ENCODE assay signal across 16 cellular contexts in the genomic region with DNA sequence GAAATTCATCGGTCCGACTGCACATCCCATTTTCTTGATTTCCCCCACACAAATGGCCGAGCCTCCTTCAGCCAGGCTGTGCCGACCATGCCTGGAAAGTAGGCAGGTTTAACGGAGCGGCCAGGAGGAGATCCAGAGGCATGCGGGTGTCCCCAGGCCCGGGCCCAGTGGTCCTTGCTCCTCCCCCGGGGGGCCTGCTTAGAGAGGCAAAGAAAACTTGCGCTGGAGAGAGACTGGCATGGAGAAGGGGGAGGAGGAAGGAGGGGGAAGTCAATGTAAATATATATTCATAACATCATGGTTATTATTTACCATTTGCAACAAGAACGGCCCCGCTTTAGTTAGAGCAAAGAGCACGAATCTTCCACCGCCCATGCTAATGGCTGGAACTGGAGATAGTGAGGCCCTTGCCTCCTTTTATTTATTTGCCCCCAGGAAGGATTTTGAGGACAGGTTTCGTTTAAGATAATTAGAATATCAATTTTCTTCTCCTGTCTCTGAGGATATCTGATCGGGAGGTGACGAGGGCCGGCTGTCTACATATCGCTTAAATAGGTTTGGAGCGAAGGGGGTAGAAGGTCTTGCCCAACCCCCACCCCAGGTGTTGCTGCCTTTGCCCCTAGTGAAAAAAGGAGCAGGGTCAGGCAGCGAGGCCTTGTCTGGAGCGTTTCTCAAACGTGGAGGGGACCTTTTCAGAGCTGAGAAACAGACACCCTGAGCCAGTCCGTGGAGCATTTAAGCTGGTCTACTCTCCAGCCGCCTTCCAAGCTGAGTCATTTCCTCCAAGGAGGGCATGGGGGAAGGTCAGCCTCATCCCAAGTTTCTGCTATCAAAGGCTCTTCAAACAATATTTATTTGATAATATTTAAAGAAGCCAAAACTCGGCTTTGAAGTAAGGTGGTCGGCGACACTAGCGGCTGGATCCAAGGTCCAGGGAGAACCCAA. TPM values are rescaled to one million over a fixed set of nuclear protein-coding genes. Genes with fewer than 3 reads are reported as not detected.
DNase-seq lines count a peak whose midpoint lies in the region; ATAC-seq, FAIRE-seq and TF ChIP-seq lines count a peak whose summit lies in the region.
"Had no signal": no experiment of that assay in that cellular context is flagged by ENCODE, and none has a peak within 500 bp of the region (broad histone marks: within the 10 kb centered on the region; RNA-seq: fewer than 3 reads in every experiment).

No MANE protein-coding gene starts in this region.

- H3K79me2 ChIP-seq in GM23338 (replicated peaks; ENCODE audit: insufficient read depth), result no peaks in the 10 kb centered on the region
- H3K79me2 ChIP-seq in PC-3 (ENCODE audit: low read length), result no peaks in the 10 kb centered on the region
- H3K79me2 ChIP-seq in endothelial cell of umbilical vein (ENCODE audit: control insufficient read depth, insufficient read depth, low read length), result no peaks in the 10 kb centered on the region
- H3K79me2 ChIP-seq in osteoblast (ENCODE audit: insufficient read depth, low read length), result no peaks in the 10 kb centered on the region

- H3K9me3 Mint-ChIP-seq in GM23338, result peaks cover 3% of the 10 kb centered on the region; the same call in 1 of the 3 replicates

- no peaks in the 10 kb centered on the region for H3K9me1 ChIP-seq in endothelial cell of umbilical vein (replicated peaks; ENCODE audit: control insufficient read depth, extremely low read depth, insufficient read depth, low read length)

- H3K9ac ChIP-seq in PC-3 (ENCODE audit: low read length), result no peak overlapping the region
- H3K9ac ChIP-seq in endothelial cell of umbilical vein (replicated peaks; ENCODE audit: extremely low read depth, insufficient read depth, low read length), result no peak overlapping the region

- H3K4me3 ChIP-seq in GM23338, result peak overlapping the region; percentile 48
- no peak overlapping the region for H3K4me3 ChIP-seq in PC-3 (ENCODE audit: low read length)
- H3K4me3 ChIP-seq in endothelial cell of umbilical vein (replicated peaks in 1 of 3; ENCODE audit: insufficient read depth in 1 of 3, low read depth in 1 of 3, low read length in 3 of 3), result no peak overlapping the region
- H3K4me3 ChIP-seq in osteoblast (ENCODE audit: insufficient read depth, low read length), result no peak overlapping the region
- H3K4me3 ChIP-seq in esophagus muscularis mucosa, result no peak overlapping the region
- H3K4me3 ChIP-seq: body of pancreas had no signal

- TF ChIP-seq CTCF in GM23338 (conservative IDR thresholded peaks at IDR 0.05; ENCODE audit: low read depth in 2 of 2) (no peak), PC-3 (conservative IDR thresholded peaks at IDR 0.05; ENCODE audit: low read depth, low read length) (no peak), endothelial cell of umbilical vein (IDR thresholded peaks at IDR 0.05; ENCODE audit: extremely low read depth in 1 of 2, insufficient read depth in 1 of 2, low read depth in 1 of 2, low read length in 2 of 2) (no peak), osteoblast (IDR thresholded peaks at IDR 0.05; ENCODE audit: extremely low read depth, low read depth, low read length) (no peak), esophagus muscularis mucosa (IDR thresholded peaks at IDR 0.05) (no peak)

- CTCF ChIA-PET in PC-3 (lab: Charles Lee), result interaction anchor here (0.6 kb wide), 1 partner anchor 10 kb away, joined by 3 read pairs; no protein-coding TSS in a partner anchor
- CTCF ChIA-PET in endothelial cell of umbilical vein (lab: Charles Lee), result interaction anchor here (1.0 kb wide), 1 partner anchor 10 kb away, joined by 3 read pairs; no protein-coding TSS in a partner anchor

- peak; percentile 33 for FAIRE-seq in endothelial cell of umbilical vein (lab: Jason Lieb, UNC)

- H2AFZ ChIP-seq in GM23338, result no peak overlapping the region
- no peak overlapping the region for H2AFZ ChIP-seq in PC-3 (ENCODE audit: low read length)
- no peak overlapping the region for H2AFZ ChIP-seq in endothelial cell of umbilical vein (ENCODE audit: low read depth, low read length)
- H2AFZ ChIP-seq in osteoblast (ENCODE audit: low read length), result no peak overlapping the region

- WGBS in esophagus muscularis mucosa, result 9% methylated on average over 29 of the region's 29 CpGs

- H3K27ac Mint-ChIP-seq in GM23338, result no peak overlapping the region

- H3K36me3 Mint-ChIP-seq in GM23338 (ENCODE audit: low read depth), result no peaks in the 10 kb centered on the region; the same call in 2 of the 3 replicates

- no peaks in the 10 kb centered on the region for H3K9me3 ChIP-seq in PC-3 (ENCODE audit: low read length)
- H3K9me3 ChIP-seq in endothelial cell of umbilical vein (replicated peaks; ENCODE audit: control insufficient read depth, insufficient read depth, low read length), result no peaks in the 10 kb centered on the region
- no peaks in the 10 kb centered on the region for H3K9me3 ChIP-seq in osteoblast (ENCODE audit: low read depth, low read length)
- no peaks in the 10 kb centered on the region for H3K9me3 ChIP-seq in esophagus muscularis mucosa
- H3K9me3 ChIP-seq: body of pancreas had no signal

- no peak for ATAC-seq in GM23338
- no peak for ATAC-seq in PC-3
- ATAC-seq in HG02970 (IDR thresholded peaks at IDR 0.05; ENCODE audit: low FRiP score, unreplicated experiment), result no peak
- ATAC-seq: body of pancreas had no signal

- 0 out of 2 replicates have a peak, but pooled peaks cover 11% of the 10 kb centered on the region for H3F3A ChIP-seq in GM23338 (replicated peaks; ENCODE audit: low read depth)
- no peaks in the 10 kb centered on the region for H3F3A ChIP-seq in PC-3 (ENCODE audit: low read length, unreplicated experiment)

- no peak overlapping the region for H3K27ac ChIP-seq in GM23338 (ENCODE audit: low read depth)
- H3K27ac ChIP-seq in PC-3 (ENCODE audit: low read length), result no peak overlapping the region
- H3K27ac ChIP-seq in endothelial cell of umbilical vein (ENCODE audit: insufficient read depth, low read depth, low read length), result no peak overlapping the region
- no peak overlapping the region for H3K27ac ChIP-seq in osteoblast (ENCODE audit: low read depth, low read length)
- H3K27ac ChIP-seq in esophagus muscularis mucosa (replicated peaks in 1 of 4), result no peak overlapping the region
- H3K27ac ChIP-seq: body of pancreas had no signal

- H4K20me1 ChIP-seq in GM23338 (replicated peaks; ENCODE audit: insufficient read depth) (peaks cover 22% of the 10 kb centered on the region), PC-3 (ENCODE audit: low read length) (no peaks in the 10 kb centered on the region), endothelial cell of umbilical vein (replicated peaks; ENCODE audit: control insufficient read depth, extremely low read depth, insufficient read depth, low read length) (no peaks in the 10 kb centered on the region), osteoblast (ENCODE audit: insufficient read depth, low read length) (peaks cover 47% of the 10 kb centered on the region)

- dilution Hi-C loops in endothelial cell of umbilical vein (cut with MboI; ENCODE audit: extremely low pct_ligation_motif_present, low sequenced_read_pairs), result no loop called here

- H3K4me1 Mint-ChIP-seq in GM23338, result peaks cover 50% of the 10 kb centered on the region

- H3K27me3 Mint-ChIP-seq in GM23338 (ENCODE audit: insufficient read depth, low read depth, poor library complexity), result peaks cover 97% of the 10 kb centered on the region

- H3K4me2 ChIP-seq in GM23338, result peak overlapping the region; percentile 73
- H3K4me2 ChIP-seq in PC-3 (ENCODE audit: low read length), result no peak overlapping the region
- H3K4me2 ChIP-seq in endothelial cell of umbilical vein (ENCODE audit: insufficient read depth, low read length), result no peak overlapping the region
- no peak overlapping the region for H3K4me2 ChIP-seq in osteoblast (ENCODE audit: insufficient read depth, low read length)

- BruUV-seq in PC-3 (replicated peaks; lab: Mats Ljungman, UMichigan) (no TSS peak), endothelial cell of umbilical vein (replicated peaks; lab: Mats Ljungman, UMichigan) (no TSS peak)

- no peak for TF ChIP-seq EP300 in esophagus muscularis mucosa (IDR thresholded peaks at IDR 0.05)

- H3K4me3 Mint-ChIP-seq in GM23338, result peak overlapping the region; percentile 45

- H3K36me3 ChIP-seq in GM23338 (ENCODE audit: insufficient read depth) (no peaks in the 10 kb centered on the region), PC-3 (ENCODE audit: low read depth, low read length) (no peaks in the 10 kb centered on the region), endothelial cell of umbilical vein (ENCODE audit: control insufficient read depth in 2 of 2, extremely low read depth in 1 of 2, insufficient read depth in 2 of 2, low read length in 2 of 2) (no peaks in the 10 kb centered on the region), osteoblast (ENCODE audit: insufficient read depth, low read length) (no peaks in the 10 kb centered on the region), esophagus muscularis mucosa (no peaks in the 10 kb centered on the region)

- DNase-seq in GM23338 (ENCODE audit: low spot score) (peak; percentile 56), PC-3 (peak; percentile 4), endothelial cell of umbilical vein (ENCODE audit: low read depth, low spot score) (no peak), osteoblast (ENCODE audit: insufficient read length, low spot score, missing footprints) (peak; percentile 89), foreskin melanocyte (no peak), esophagus muscularis mucosa (ENCODE audit: extremely low spot score) (no peak)
- DNase-seq: activated gamma-delta T cell treated with Interleukin-2 at 50 U/mL for 16 hours; body of pancreas; head of caudate nucleus; KG1; NCI-H146; NCI-H524 treated with DMSO at 0.1 percent for 48 hours; stimulated activated CD4-positive, alpha-beta T cell treated with anti-CD3 and anti-CD28 coated beads, Interleukin-2, amount 100 ng/mL, for 48 hours had no signal

- H3K27me3 ChIP-seq in GM23338 (ENCODE audit: insufficient read depth) (peaks cover 100% of the 10 kb centered on the region), PC-3 (ENCODE audit: low read length) (no peaks in the 10 kb centered on the region), endothelial cell of umbilical vein (ENCODE audit: control insufficient read depth in 2 of 2, insufficient read depth in 2 of 2, low read length in 2 of 2) (peaks cover 83 to 96% of the 10 kb centered on the region in 2 experiments), osteoblast (ENCODE audit: insufficient read depth, low read length) (peaks cover 97% of the 10 kb centered on the region), esophagus muscularis mucosa (peaks cover 18 to 100% (median 97%) of the 10 kb centered on the region in 4 donors)

- intact Hi-C loops in PC-3 (cut with micrococcal nuclease), result no loop called here
- intact Hi-C loops in endothelial cell of umbilical vein (cut with micrococcal nuclease), result no loop called here
- intact Hi-C loops in esophagus muscularis mucosa (cut with DNase I), result no loop called here

- TF ChIP-seq POLR2A in endothelial cell of umbilical vein (IDR thresholded peaks at IDR 0.05; ENCODE audit: low read depth, low read length) (no peak), esophagus muscularis mucosa (IDR thresholded peaks at IDR 0.05; ENCODE audit: low read depth) (no peak)

- POLR2A ChIA-PET in PC-3 (lab: Charles Lee; ENCODE audit: unreplicated experiment), result no interaction called here
- POLR2A ChIA-PET in endothelial cell of umbilical vein (lab: Charles Lee), result no interaction called here

- H3K9me2 ChIP-seq in GM23338 (ENCODE audit: insufficient read depth) (no peaks in the 10 kb centered on the region), PC-3 (replicated peaks; ENCODE audit: low read length) (no peaks in the 10 kb centered on the region)

- H3K4me1 ChIP-seq in GM23338 (ENCODE audit: insufficient read depth), result peaks cover 51% of the 10 kb centered on the region
- H3K4me1 ChIP-seq in PC-3 (ENCODE audit: insufficient read depth, low read length), result no peaks in the 10 kb centered on the region
- H3K4me1 ChIP-seq in endothelial cell of umbilical vein (ENCODE audit: control insufficient read depth, extremely low read depth, insufficient read depth, low read length), result peaks cover 11% of the 10 kb centered on the region
- no peaks in the 10 kb centered on the region for H3K4me1 ChIP-seq in osteoblast (ENCODE audit: insufficient read depth, low read length)
- peaks cover 7 to 49% (median 32%) of the 10 kb centered on the region in 4 donors for H3K4me1 ChIP-seq in esophagus muscularis mucosa

RNA-seq across cellular contexts. Expression of a gene that starts 2.5 kb away (rescaled TPM):
- not detected in 2 replicates for total RNA-seq in GM23338 (2014; rRNA removed; shearing (Covaris generic))
- polyA plus RNA-seq in GM23338 (2016; fragmentation: Nextera tagmentation; extraction: Ambion mirVana) (not detected in 2 replicates), endothelial cell of umbilical vein (not detected in 2 replicates)
- total RNA-seq in PC-3 (2014; rRNA removed) (not detected in 2 replicates), endothelial cell of umbilical vein (not detected in 2 replicates), osteoblast (not detected in 2 replicates), esophagus muscularis mucosa (not detected)
- polyA plus RNA-seq in endothelial cell of umbilical vein (2011; cell fraction: cytosol; rRNA removed), result not detected in 2 replicates
- polyA plus RNA-seq in endothelial cell of umbilical vein (2011; cell fraction: nucleus; rRNA removed), result not detected in 2 replicates
- polyA plus RNA-seq in endothelial cell of umbilical vein (2012), result not detected in 2 replicates
- not detected in 2 replicates for polyA minus RNA-seq in endothelial cell of umbilical vein
- polyA minus RNA-seq in endothelial cell of umbilical vein (2011; cell fraction: cytosol; rRNA and poly(A)+ RNA removed), result not detected
- not detected in 2 replicates for polyA minus RNA-seq in endothelial cell of umbilical vein (2011; cell fraction: nucleus; rRNA and poly(A)+ RNA removed)
- total RNA-seq: body of pancreas, myocyte, ureter had no signal

Comparison
In these comparisons a context has a peak if more than half of its experiments do, and no peak if none do; other contexts are left out.
1. DNase-seq: peak in GM23338 (single experiment), PC-3 (single experiment) and osteoblast (single experiment); none in endothelial cell of umbilical vein (single experiment), foreskin melanocyte (single experiment) and esophagus muscularis mucosa (single experiment).